In the genomic region with DNA sequence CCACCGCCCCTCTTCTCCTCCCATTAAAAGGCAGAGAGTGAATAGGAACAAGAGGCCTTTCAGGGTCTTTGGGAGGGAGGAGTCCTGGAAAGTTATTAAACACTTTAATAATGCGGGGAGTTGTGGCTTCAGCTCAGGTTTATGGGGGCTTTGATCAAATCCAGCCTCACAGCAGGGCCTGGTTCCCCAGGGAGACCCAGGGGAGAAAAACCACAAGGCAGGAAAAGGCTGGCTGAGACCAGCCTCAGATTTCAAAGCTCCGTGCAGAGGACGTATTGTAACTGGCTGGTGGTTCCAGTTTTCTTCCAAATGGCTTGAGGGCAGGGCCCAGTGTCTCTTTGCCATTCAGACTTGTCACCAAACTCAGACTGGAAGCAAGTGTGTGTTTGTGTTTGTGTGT, we compare ENCODE assay signal across 1 cellular context.
TF ChIP-seq lines count a peak whose summit lies in the region.

No MANE protein-coding gene starts in this region.

TF ChIP-seq in H1, 55 proteins besides CTCF, POLR2A, EP300 and RAD21 (continued from another document):
- TF ChIP-seq, protein P1, sequence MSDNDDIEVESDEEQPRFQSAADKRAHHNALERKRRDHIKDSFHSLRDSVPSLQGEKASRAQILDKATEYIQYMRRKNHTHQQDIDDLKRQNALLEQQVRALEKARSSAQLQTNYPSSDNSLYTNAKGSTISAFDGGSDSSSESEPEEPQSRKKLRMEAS (IDR thresholded peaks at IDR 0.05), result no peak
- TF ChIP-seq RNF2 (IDR thresholded peaks at IDR 0.05; ENCODE audit: borderline replicate concordance, low read depth, low read length, missing control alignments, poor library complexity, severe bottlenecking) (no peak), SAP30 (IDR thresholded peaks at IDR 0.05; ENCODE audit: insufficient read depth, insufficient replicate concordance, low read length) (no peak), SRF (IDR thresholded peaks at IDR 0.05; ENCODE audit: low read depth, low read length) (no peak), CBX5 (IDR thresholded peaks at IDR 0.05; ENCODE audit: low read depth, low read length) (no peak), CEBPB (IDR thresholded peaks at IDR 0.05; ENCODE audit: low read depth, low read length) (no peak), HDAC6 (IDR thresholded peaks at IDR 0.05; ENCODE audit: low read depth, low read length) (no peak), FOSL1 (IDR thresholded peaks at IDR 0.05; ENCODE audit: insufficient read depth, low read depth, low read length) (no peak), JUN (IDR thresholded peaks at IDR 0.05; ENCODE audit: low read depth, low read length) (no peak), KDM5A (IDR thresholded peaks at IDR 0.05; ENCODE audit: low read length) (no peak), POLR2AphosphoS5 (IDR thresholded peaks at IDR 0.05; ENCODE audit: low read depth, low read length) (no peak), JUND (IDR thresholded peaks at IDR 0.05; ENCODE audit: low read length) (no peak), TCF12 (IDR thresholded peaks at IDR 0.05; ENCODE audit: low read depth, low read length) (no peak), NRF1 (IDR thresholded peaks at IDR 0.05; ENCODE audit: low read depth, low read length) (no peak), EGR1 (IDR thresholded peaks at IDR 0.05; ENCODE audit: borderline replicate concordance, low read depth, low read length) (no peak)
- TF ChIP-seq, protein P2, sequence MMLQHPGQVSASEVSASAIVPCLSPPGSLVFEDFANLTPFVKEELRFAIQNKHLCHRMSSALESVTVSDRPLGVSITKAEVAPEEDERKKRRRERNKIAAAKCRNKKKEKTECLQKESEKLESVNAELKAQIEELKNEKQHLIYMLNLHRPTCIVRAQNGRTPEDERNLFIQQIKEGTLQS (IDR thresholded peaks at IDR 0.05; ENCODE audit: insufficient read depth, low read depth, low read length), result no peak
- TF ChIP-seq, protein P3, sequence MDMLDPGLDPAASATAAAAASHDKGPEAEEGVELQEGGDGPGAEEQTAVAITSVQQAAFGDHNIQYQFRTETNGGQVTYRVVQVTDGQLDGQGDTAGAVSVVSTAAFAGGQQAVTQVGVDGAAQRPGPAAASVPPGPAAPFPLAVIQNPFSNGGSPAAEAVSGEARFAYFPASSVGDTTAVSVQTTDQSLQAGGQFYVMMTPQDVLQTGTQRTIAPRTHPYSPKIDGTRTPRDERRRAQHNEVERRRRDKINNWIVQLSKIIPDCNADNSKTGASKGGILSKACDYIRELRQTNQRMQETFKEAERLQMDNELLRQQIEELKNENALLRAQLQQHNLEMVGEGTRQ (IDR thresholded peaks at IDR 0.05; ENCODE audit: low read length), result no peak
TF ChIP-seq in H1: peak in this region for 0.
